1 cellular context compared by ENCODE assay signal in genomic region chr7:106038916-106039315, GRCh38.
TF ChIP-seq lines count a peak whose summit lies in the region.

No MANE protein-coding gene starts in this region.

TF ChIP-seq in GM23338, 12 proteins besides CTCF, POLR2A, EP300 and RAD21 (continued from another document):
- TF ChIP-seq ZNF462 (CRISPR knock-in tag; IDR thresholded peaks at IDR 0.05): no peak
- no peak for TF ChIP-seq ZNF114 (CRISPR knock-in tag; IDR thresholded peaks at IDR 0.05)
- TF ChIP-seq CREB1 (CRISPR knock-in tag; IDR thresholded peaks at IDR 0.05; ENCODE audit: low read depth): no peak
- no peak for TF ChIP-seq REST (IDR thresholded peaks at IDR 0.05; ENCODE audit: unreplicated experiment)
- no peak for TF ChIP-seq ZNF331 (CRISPR knock-in tag; IDR thresholded peaks at IDR 0.05; ENCODE audit: low read depth)
- no peak for TF ChIP-seq EZH2 (IDR thresholded peaks at IDR 0.05; ENCODE audit: low read depth, unreplicated experiment)
- no peak for TF ChIP-seq NANOG (IDR thresholded peaks at IDR 0.05; ENCODE audit: borderline replicate concordance)
